In the genomic region with DNA sequence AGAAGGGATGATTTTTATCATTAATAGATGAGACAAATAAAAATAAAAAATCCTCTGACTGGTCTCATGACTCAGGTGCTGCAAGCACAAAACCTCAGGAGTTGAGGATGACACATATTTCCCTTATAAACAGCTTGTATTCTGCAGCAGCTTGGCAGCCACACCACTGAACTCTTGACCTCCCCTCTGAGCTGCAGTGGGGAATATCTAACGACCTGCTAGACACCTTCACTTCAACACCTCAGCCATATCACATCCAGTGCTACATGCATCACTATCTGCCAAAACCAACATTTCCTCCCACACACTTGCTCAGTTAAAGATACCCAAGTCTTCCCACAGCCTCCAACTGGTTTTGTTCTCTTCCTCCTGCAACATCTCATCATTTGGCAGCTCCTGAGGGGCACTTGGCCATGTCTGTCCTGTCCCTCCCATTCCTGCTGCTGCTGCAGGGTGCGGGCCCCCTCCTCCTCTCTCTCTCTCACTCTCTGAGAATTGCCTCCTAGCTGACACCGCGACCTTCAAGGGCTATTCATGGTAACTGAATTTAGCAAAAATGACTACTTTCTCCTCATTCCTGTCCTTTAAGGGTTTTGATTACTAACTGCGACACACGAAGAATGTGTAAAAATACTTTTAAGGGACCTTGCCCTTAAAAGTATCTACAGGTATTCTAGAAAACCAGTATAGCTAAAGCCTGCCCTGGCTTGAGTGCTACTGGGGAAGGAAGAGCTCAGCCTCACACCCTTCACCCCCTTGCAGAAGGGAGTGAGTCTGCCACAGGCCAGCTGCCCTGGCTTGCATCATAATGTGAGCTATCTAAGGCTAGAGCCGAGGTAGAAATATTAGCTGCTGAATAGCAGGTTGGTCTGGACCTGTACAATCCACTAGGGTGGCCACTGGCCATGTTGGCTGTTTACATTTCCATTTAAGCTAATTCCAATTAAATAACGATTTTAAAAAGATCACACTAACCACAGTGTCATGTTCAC, we compare ENCODE assay signal across 8 cellular contexts.
DNase-seq lines count a peak whose midpoint lies in the region; ATAC-seq and TF ChIP-seq lines count a peak whose summit lies in the region.

No MANE protein-coding gene starts in this region.

- H3K4me3 ChIP-seq in tibial artery, result no peak overlapping the region

- H3K36me3 ChIP-seq in tibial artery, result no peaks in the 10 kb centered on the region

- H3K9me3 ChIP-seq in tibial artery, result no peaks in the 10 kb centered on the region

- ATAC-seq in GM18511 (IDR thresholded peaks at IDR 0.05; ENCODE audit: unreplicated experiment), result no peak

- no peaks in the 10 kb centered on the region for H3K27me3 ChIP-seq in tibial artery

- intact Hi-C loops in tibial artery (cut with DNase I; ENCODE audit: low total_unique reads), result no loop called here

- no peaks in the 10 kb centered on the region for H3K4me1 ChIP-seq in tibial artery

- H3K27ac ChIP-seq in epithelial cell of prostate (no peak overlapping the region), tibial artery (no peak overlapping the region)

- DNase-seq in activated CD8-positive, alpha-beta memory T cell treated with anti-CD3 and anti-CD28 coated beads for 24 hours, result peak; percentile 70
- DNase-seq in activated CD8-positive, alpha-beta memory T cell treated with anti-CD3 and anti-CD28 coated beads, Interleukin-2, amount 50 U/mL, for 48 hours, result no peak
- DNase-seq in activated CD4-positive, alpha-beta T cell treated with anti-CD3 and anti-CD28 coated beads for 4 hours, result peak; percentile 39 to 45
- DNase-seq in epithelial cell of prostate (ENCODE audit: low read depth, low spot score) (peak; percentile 51), NCI-H2227 (lab: John Stamatoyannopoulos, UW; ENCODE audit: unreplicated experiment) (no peak), tibial artery (no peak)
- peak; percentile 21 to 28 for DNase-seq in stimulated activated CD8-positive, alpha-beta memory T cell treated with anti-CD3 and anti-CD28 coated beads, Interleukin-7, amount 100 ng/mL, for 48 hours (ENCODE audit: extremely low read depth in 1 of 2, low read depth in 1 of 2)

- no peak for TF ChIP-seq CTCF in tibial artery (IDR thresholded peaks at IDR 0.05)

Comparison
In these comparisons a context has a peak if more than half of its experiments do, and no peak if none do; other contexts are left out.
1. DNase-seq: peak in activated CD8-positive, alpha-beta memory T cell treated with anti-CD3 and anti-CD28 coated beads for 24 hours (single experiment), activated CD4-positive, alpha-beta T cell treated with anti-CD3 and anti-CD28 coated beads for 4 hours (2 of 2), epithelial cell of prostate (single experiment) and stimulated activated CD8-positive, alpha-beta memory T cell treated with anti-CD3 and anti-CD28 coated beads, Interleukin-7, amount 100 ng/mL, for 48 hours (2 of 2); none in activated CD8-positive, alpha-beta memory T cell treated with anti-CD3 and anti-CD28 coated beads, Interleukin-2, amount 50 U/mL, for 48 hours (single experiment), NCI-H2227 (single experiment) and tibial artery (0 of 2).